ENCODE assay signal across 30 cellular contexts in genomic region chr11:131762346-131763110, GRCh38.
DNase-seq lines count a peak whose midpoint lies in the region; ATAC-seq and TF ChIP-seq lines count a peak whose summit lies in the region.
"Had no signal": no experiment of that assay in that cellular context is flagged by ENCODE, and none has a peak within 500 bp of the region (broad histone marks: within the 10 kb centered on the region; RNA-seq: fewer than 3 reads in every experiment).

No MANE protein-coding gene starts in this region.

- no peaks in the 10 kb centered on the region for H3K9me3 ChIP-seq in OCI-LY7 (ENCODE audit: low read length)
- H3K9me3 ChIP-seq: adrenal gland, breast epithelium, lower lobe of right lung, mucosa of descending colon, upper lobe of right lung had no signal

- H3K79me2 ChIP-seq in OCI-LY7 (ENCODE audit: insufficient read depth, low read depth, low read length): no peaks in the 10 kb centered on the region

- no peak overlapping the region for H3K27ac ChIP-seq in OCI-LY7 (ENCODE audit: low read depth, low read length, poor library complexity, severe bottlenecking)
- H3K27ac ChIP-seq in cingulate gyrus (ENCODE audit: low read depth, low read length): peak overlapping the region; percentile 39
- no peak overlapping the region for H3K27ac ChIP-seq in substantia nigra (ENCODE audit: low read depth, low read length, poor library complexity, severe bottlenecking)
- H3K27ac ChIP-seq: adrenal gland, breast epithelium, C4-2B, lower lobe of right lung, PC-9, upper lobe of right lung had no signal

- H3K4me1 ChIP-seq in OCI-LY7 (ENCODE audit: insufficient read depth, low read length, poor library complexity, severe bottlenecking): no peaks in the 10 kb centered on the region
- H3K4me1 ChIP-seq: adrenal gland, breast epithelium, lower lobe of right lung, upper lobe of right lung had no signal

- no peak overlapping the region for H2AFZ ChIP-seq in OCI-LY7 (ENCODE audit: low read length)
- H2AFZ ChIP-seq: PC-9 had no signal

- CTCF ChIA-PET in OCI-LY7 (lab: Charles Lee; ENCODE audit: unreplicated experiment): no interaction called here

- TF ChIP-seq CTCF in OCI-LY7 (conservative IDR thresholded peaks at IDR 0.05; ENCODE audit: low read length): peak; percentile 15; the same call in 1 of the 2 replicates

- no peak overlapping the region for H3K4me2 ChIP-seq in OCI-LY7 (ENCODE audit: low read length)
- H3K4me2 ChIP-seq: PC-9, smooth muscle cell had no signal

- intact Hi-C loops in OCI-LY7 (cut with micrococcal nuclease; ENCODE audit: unreplicated experiment): no loop called here

- no TSS peak for BruUV-seq in OCI-LY7 (replicated peaks; lab: Mats Ljungman, UMichigan)

- no peaks in the 10 kb centered on the region for H3K36me3 ChIP-seq in OCI-LY7 (ENCODE audit: insufficient read depth, low read length)
- H3K36me3 ChIP-seq: adrenal gland, breast epithelium, lower lobe of right lung, upper lobe of right lung had no signal

- no peaks in the 10 kb centered on the region for H3K9me2 ChIP-seq in OCI-LY7 (ENCODE audit: insufficient read depth, low read length)

- no peak for DNase-seq in OCI-LY7 (ENCODE audit: low spot score)
- DNase-seq in midbrain (lab: John Stamatoyannopoulos, UW): peak; percentile 80
- peak in 45 of 49 donors; percentile 7 to 91 (median 66) for DNase-seq in substantia nigra (lab: John Stamatoyannopoulos, UW)
- DNase-seq in COLO829 (ENCODE audit: low spot score): no peak
- DNase-seq in hepatic stellate cell (ENCODE audit: low spot score): no peak
- DNase-seq: activated CD4-positive, alpha-beta memory T cell treated with anti-CD3 and anti-CD28 coated beads, Interleukin-2, amount 10 ng/mL, durations not matched to agents 7 days and 5 days; activated CD4-positive, alpha-beta T cell treated with anti-CD3 and anti-CD28 coated beads for 1 hour; activated CD8-positive, alpha-beta memory T cell treated with anti-CD3 and anti-CD28 coated beads, Interleukin-2, amount 50 U/mL, for 4 hours; activated naive CD4-positive, alpha-beta T cell treated with anti-CD3 and anti-CD28 coated beads, Interleukin-2, amount 10 ng/mL, durations not matched to agents 7 days and 5 days; adrenal gland; kidney glomerular epithelial cell; lower lobe of right lung; mucosa of descending colon; natural killer cell; NCI-H1048; NCI-H187 treated with DMSO at 0.1 percent for 48 hours; NCI-H524; PC-9; stimulated activated naive CD4-positive, alpha-beta T cell; T-helper 2 cell; upper lobe of right lung had no signal

- no peak overlapping the region for H3K4me3 ChIP-seq in OCI-LY7 (ENCODE audit: low read depth, low read length, poor library complexity, severe bottlenecking)
- H3K4me3 ChIP-seq: adrenal gland, breast epithelium, lower lobe of right lung, mucosa of descending colon, PC-9, smooth muscle cell, upper lobe of right lung had no signal

- no peaks in the 10 kb centered on the region for H4K20me1 ChIP-seq in OCI-LY7 (ENCODE audit: insufficient read depth, low read length)

- no peak for ATAC-seq in GM18907 (IDR thresholded peaks at IDR 0.05; ENCODE audit: unreplicated experiment)
- no peak for ATAC-seq in HG03432 (IDR thresholded peaks at IDR 0.05; ENCODE audit: unreplicated experiment)
- ATAC-seq: HCT116, mucosa of descending colon, natural killer cell, Right ventricle myocardium inferior, SK-N-SH treated with all-trans-retinoic acid at 6 μM for 48 hours, upper lobe of right lung had no signal

- POLR2A ChIA-PET in OCI-LY7 (lab: Charles Lee): no interaction called here

Comparison
In these comparisons a context has a peak if more than half of its experiments do, and no peak if none do; other contexts are left out.
1. DNase-seq: peak in midbrain (single experiment) and substantia nigra (45 of 49); none in OCI-LY7 (single experiment), COLO829 (single experiment) and hepatic stellate cell (single experiment).